Comparison of ENCODE assay signal across 10 cellular contexts in genomic region chr6:26743157-26743821, GRCh38.
DNase-seq lines count a peak whose midpoint lies in the region; ATAC-seq, FAIRE-seq and TF ChIP-seq lines count a peak whose summit lies in the region.
"Had no signal": no experiment of that assay in that cellular context is flagged by ENCODE, and none has a peak within 500 bp of the region (broad histone marks: within the 10 kb centered on the region; RNA-seq: fewer than 3 reads in every experiment).

No MANE protein-coding gene starts in this region.

- peaks cover 7% of the 10 kb centered on the region for H3K4me1 Mint-ChIP-seq in nephron

- no peaks in the 10 kb centered on the region for H3K36me3 ChIP-seq in endothelial cell of umbilical vein (ENCODE audit: control insufficient read depth in 2 of 2, extremely low read depth in 1 of 2, insufficient read depth in 2 of 2, low read length in 2 of 2)

- peak overlapping the region in 1 of 3 experiments; percentile 59 for H3K27ac Mint-ChIP-seq in nephron
- H3K27ac Mint-ChIP-seq: effector memory CD8-positive, alpha-beta T cell had no signal

- dilution Hi-C loops in endothelial cell of umbilical vein (cut with MboI; ENCODE audit: extremely low pct_ligation_motif_present, low sequenced_read_pairs), result no loop called here

- no peak overlapping the region for H2AFZ ChIP-seq in endothelial cell of umbilical vein (ENCODE audit: low read depth, low read length)

- H3K9ac ChIP-seq in endothelial cell of umbilical vein (replicated peaks; ENCODE audit: extremely low read depth, insufficient read depth, low read length), result no peak overlapping the region

- peaks cover 23% of the 10 kb centered on the region in 2 experiments for H3K27me3 ChIP-seq in endothelial cell of umbilical vein (ENCODE audit: control insufficient read depth in 2 of 2, insufficient read depth in 2 of 2, low read length in 2 of 2)

- no peak for FAIRE-seq in endothelial cell of umbilical vein (lab: Jason Lieb, UNC)

- no peak for TF ChIP-seq CTCF in endothelial cell of umbilical vein (IDR thresholded peaks at IDR 0.05; ENCODE audit: extremely low read depth in 1 of 2, insufficient read depth in 1 of 2, low read depth in 1 of 2, low read length in 2 of 2)
- no peak for TF ChIP-seq CTCF in nephron (IDR thresholded peaks at IDR 0.05; ENCODE audit: unreplicated experiment in 3 of 3)

- peak overlapping the region; percentile 85 to 88 (median 86) for H3K4me3 Mint-ChIP-seq in nephron
- H3K4me3 Mint-ChIP-seq: effector memory CD8-positive, alpha-beta T cell had no signal

- H3K27ac ChIP-seq in endothelial cell of umbilical vein (ENCODE audit: insufficient read depth, low read depth, low read length), result no peak overlapping the region

- H3K9me1 ChIP-seq in endothelial cell of umbilical vein (replicated peaks; ENCODE audit: control insufficient read depth, extremely low read depth, insufficient read depth, low read length), result no peaks in the 10 kb centered on the region

- CTCF ChIA-PET in endothelial cell of umbilical vein (lab: Charles Lee), result no interaction called here

- ATAC-seq in HG03520 (IDR thresholded peaks at IDR 0.05; ENCODE audit: unreplicated experiment) (no peak), left ventricle myocardium superior (no peak), HG03196 (IDR thresholded peaks at IDR 0.05; ENCODE audit: unreplicated experiment) (no peak)
- ATAC-seq: effector memory CD8-positive, alpha-beta T cell had no signal

- peaks cover 68% of the 10 kb centered on the region for H3K27me3 Mint-ChIP-seq in nephron (ENCODE audit: low read depth)

- H3K79me2 ChIP-seq in endothelial cell of umbilical vein (ENCODE audit: control insufficient read depth, insufficient read depth, low read length), result no peaks in the 10 kb centered on the region

- no peak for TF ChIP-seq POLR2A in endothelial cell of umbilical vein (IDR thresholded peaks at IDR 0.05; ENCODE audit: low read depth, low read length)

- TSS peak; percentile 84 for BruUV-seq in endothelial cell of umbilical vein (replicated peaks; lab: Mats Ljungman, UMichigan)

- H3K9me3 Mint-ChIP-seq in nephron, result peaks cover 3% of the 10 kb centered on the region
- H3K9me3 Mint-ChIP-seq: effector memory CD8-positive, alpha-beta T cell had no signal

- peak overlapping the region; percentile 6 for H3K4me2 ChIP-seq in endothelial cell of umbilical vein (ENCODE audit: insufficient read depth, low read length)

- H3K4me1 ChIP-seq in endothelial cell of umbilical vein (ENCODE audit: control insufficient read depth, extremely low read depth, insufficient read depth, low read length), result no peaks in the 10 kb centered on the region

- no peaks in the 10 kb centered on the region for H3K36me3 Mint-ChIP-seq in nephron (ENCODE audit: low read depth)

- no peaks in the 10 kb centered on the region for H3K9me3 ChIP-seq in endothelial cell of umbilical vein (replicated peaks; ENCODE audit: control insufficient read depth, insufficient read depth, low read length)

- DNase-seq in EH (ENCODE audit: low read depth), result peak; percentile 63
- peak; percentile 2 for DNase-seq in M059J (ENCODE audit: low read depth)
- peak; percentile 13 for DNase-seq in endothelial cell of umbilical vein (ENCODE audit: low read depth, low spot score)
- no peak for DNase-seq in NCI-H1105 (lab: John Stamatoyannopoulos, UW)
- no peak for DNase-seq in left ventricle myocardium superior
- DNase-seq: effector memory CD8-positive, alpha-beta T cell; nucleus accumbens had no signal

- intact Hi-C loops in endothelial cell of umbilical vein (cut with micrococcal nuclease), result no loop called here
- intact Hi-C loops in left ventricle myocardium superior (cut with micrococcal nuclease), result no loop called here

- peak overlapping the region in 1 of 3 experiments; percentile 6 for H3K4me3 ChIP-seq in endothelial cell of umbilical vein (replicated peaks in 1 of 3; ENCODE audit: insufficient read depth in 1 of 3, low read depth in 1 of 3, low read length in 3 of 3)

- POLR2A ChIA-PET in endothelial cell of umbilical vein (lab: Charles Lee), result interaction anchor here (0.7 kb wide), 1 partner anchor 584 kb away, joined by 3 read pairs; no protein-coding TSS in a partner anchor

- no peaks in the 10 kb centered on the region for H4K20me1 ChIP-seq in endothelial cell of umbilical vein (replicated peaks; ENCODE audit: control insufficient read depth, extremely low read depth, insufficient read depth, low read length)

TF ChIP-seq in endothelial cell of umbilical vein, 7 proteins besides CTCF, POLR2A, EP300 and RAD21:
- no peak for TF ChIP-seq JUN (IDR thresholded peaks at IDR 0.05; ENCODE audit: borderline replicate concordance, insufficient read depth, insufficient read length, low read depth)
- TF ChIP-seq FOS (IDR thresholded peaks at IDR 0.05; ENCODE audit: borderline replicate concordance, insufficient read depth, low read length), result no peak

Comparison
In these comparisons a context has a peak if more than half of its experiments do, and no peak if none do; other contexts are left out.
1. DNase-seq: peak in EH (single experiment), M059J (single experiment) and endothelial cell of umbilical vein (single experiment); none in NCI-H1105 (single experiment) and left ventricle myocardium superior (single experiment).